ENCODE assay signal across 1 cellular context in the genomic region with DNA sequence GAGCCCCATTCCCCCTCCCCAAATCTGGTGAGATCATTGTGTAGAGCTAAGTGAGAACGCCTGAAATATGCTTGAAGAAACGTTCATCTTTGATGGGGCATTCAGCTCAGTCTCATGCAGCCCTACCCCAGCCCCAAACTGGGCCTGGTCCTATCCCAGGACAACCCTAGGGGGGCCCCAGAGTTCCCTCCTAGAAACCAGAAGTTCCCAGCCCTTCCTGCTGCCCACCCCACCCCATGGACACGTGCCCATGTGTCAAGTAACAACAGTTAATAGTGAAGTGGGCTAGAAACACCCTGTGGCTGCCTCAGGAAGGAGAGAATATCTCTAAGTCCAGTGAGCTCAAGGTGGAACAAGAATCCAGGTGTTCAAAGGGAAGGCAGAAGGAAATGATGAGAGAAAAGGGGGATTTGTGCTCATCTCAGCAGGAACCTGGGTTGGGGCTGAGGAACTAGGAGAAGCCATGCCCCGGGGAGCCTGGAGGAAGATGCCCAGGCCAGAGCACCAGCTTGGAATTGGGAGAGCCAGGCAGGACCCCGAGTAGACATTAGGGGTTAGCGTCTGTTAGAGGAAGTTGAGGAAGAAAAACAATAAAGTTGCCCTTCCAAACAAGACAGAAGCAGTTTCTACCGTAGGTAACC.
TF ChIP-seq lines count a peak whose summit lies in the region.

No MANE protein-coding gene starts in this region.

TF ChIP-seq in IMR-90, 13 proteins besides CTCF, POLR2A, EP300 and RAD21 (continued from another document):
- TF ChIP-seq, protein P1, sequence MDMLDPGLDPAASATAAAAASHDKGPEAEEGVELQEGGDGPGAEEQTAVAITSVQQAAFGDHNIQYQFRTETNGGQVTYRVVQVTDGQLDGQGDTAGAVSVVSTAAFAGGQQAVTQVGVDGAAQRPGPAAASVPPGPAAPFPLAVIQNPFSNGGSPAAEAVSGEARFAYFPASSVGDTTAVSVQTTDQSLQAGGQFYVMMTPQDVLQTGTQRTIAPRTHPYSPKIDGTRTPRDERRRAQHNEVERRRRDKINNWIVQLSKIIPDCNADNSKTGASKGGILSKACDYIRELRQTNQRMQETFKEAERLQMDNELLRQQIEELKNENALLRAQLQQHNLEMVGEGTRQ (IDR thresholded peaks at IDR 0.05; ENCODE audit: low read depth, low read length) = no peak
- no peak for TF ChIP-seq ELK1 (IDR thresholded peaks at IDR 0.05; ENCODE audit: borderline replicate concordance, low read depth, low read length)
- no peak for TF ChIP-seq MAFK (IDR thresholded peaks at IDR 0.05; ENCODE audit: low read depth, low read length)
- no peak for TF ChIP-seq RCOR1 (IDR thresholded peaks at IDR 0.05; ENCODE audit: insufficient replicate concordance, low read length)
- TF ChIP-seq SMC3 (IDR thresholded peaks at IDR 0.05; ENCODE audit: low read depth, low read length) = no peak
- TF ChIP-seq RFX5 (IDR thresholded peaks at IDR 0.05; ENCODE audit: low read depth, low read length) = no peak
- TF ChIP-seq CHD1 (IDR thresholded peaks at IDR 0.05; ENCODE audit: low read depth, low read length) = no peak
- TF ChIP-seq MAZ (IDR thresholded peaks at IDR 0.05; ENCODE audit: borderline replicate concordance, low read depth, low read length) = no peak
- TF ChIP-seq CEBPB (IDR thresholded peaks at IDR 0.05; ENCODE audit: low read depth, low read length) = no peak
- no peak for TF ChIP-seq BHLHE40 (IDR thresholded peaks at IDR 0.05; ENCODE audit: low read depth, low read length)
- TF ChIP-seq MXI1 (IDR thresholded peaks at IDR 0.05; ENCODE audit: borderline replicate concordance, low read depth, low read length) = no peak
- TF ChIP-seq FOS (IDR thresholded peaks at IDR 0.05; ENCODE audit: low read depth, low read length) = no peak
